In the genomic region with DNA sequence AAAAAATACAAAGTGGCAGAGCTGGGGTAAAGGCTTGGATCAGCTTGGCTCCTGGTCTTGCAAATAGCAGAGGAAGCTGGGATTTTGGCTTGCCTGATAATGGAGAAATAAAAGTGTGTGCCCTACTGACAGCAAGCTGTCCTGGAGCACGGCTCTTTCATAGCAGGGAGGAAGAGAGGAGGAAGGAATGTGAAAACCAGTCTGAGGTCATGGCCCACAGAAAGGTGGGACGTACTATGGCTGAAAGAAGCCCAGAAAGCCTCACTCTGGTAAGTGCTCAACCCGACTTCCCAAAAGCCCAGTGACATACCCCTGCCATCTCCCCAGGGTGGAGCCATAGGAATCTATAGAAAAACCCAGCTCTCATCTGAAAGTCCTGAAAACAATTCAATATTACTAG, we compare ENCODE assay signal across 1 cellular context.
TF ChIP-seq lines count a peak whose summit lies in the region.

No MANE protein-coding gene starts in this region.

TF ChIP-seq in WTC11, 78 proteins besides CTCF, POLR2A, EP300 and RAD21:
- TF ChIP-seq TEAD4 (CRISPR knock-in tag; IDR thresholded peaks at IDR 0.05) (no peak), CREB1 (CRISPR knock-in tag; IDR thresholded peaks at IDR 0.05) (no peak), NFYB (CRISPR knock-in tag; conservative IDR thresholded peaks at IDR 0.05; ENCODE audit: low read depth) (no peak), ZNF263 (CRISPR knock-in tag; IDR thresholded peaks at IDR 0.05; ENCODE audit: low read depth) (no peak), SMAD4 (CRISPR knock-in tag; IDR thresholded peaks at IDR 0.05) (no peak), ZNF219 (CRISPR knock-in tag; IDR thresholded peaks at IDR 0.05; ENCODE audit: borderline replicate concordance) (no peak), ZBTB21 (CRISPR knock-in tag; IDR thresholded peaks at IDR 0.05; ENCODE audit: borderline replicate concordance) (no peak), JUN (CRISPR knock-in tag; IDR thresholded peaks at IDR 0.05) (no peak)
- TF ChIP-seq, protein P1, sequence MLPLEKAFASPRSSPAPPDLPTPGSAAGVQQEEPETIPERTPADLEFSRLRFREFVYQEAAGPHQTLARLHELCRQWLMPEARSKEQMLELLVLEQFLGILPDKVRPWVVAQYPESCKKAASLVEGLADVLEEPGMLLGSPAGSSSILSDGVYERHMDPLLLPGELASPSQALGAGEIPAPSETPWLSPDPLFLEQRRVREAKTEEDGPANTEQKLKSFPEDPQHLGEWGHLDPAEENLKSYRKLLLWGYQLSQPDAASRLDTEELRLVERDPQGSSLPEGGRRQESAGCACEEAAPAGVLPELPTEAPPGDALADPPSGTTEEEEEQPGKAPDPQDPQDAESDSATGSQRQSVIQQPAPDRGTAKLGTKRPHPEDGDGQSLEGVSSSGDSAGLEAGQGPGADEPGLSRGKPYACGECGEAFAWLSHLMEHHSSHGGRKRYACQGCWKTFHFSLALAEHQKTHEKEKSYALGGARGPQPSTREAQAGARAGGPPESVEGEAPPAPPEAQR (CRISPR knock-in tag; IDR thresholded peaks at IDR 0.05): no peak
- TF ChIP-seq, protein P2, sequence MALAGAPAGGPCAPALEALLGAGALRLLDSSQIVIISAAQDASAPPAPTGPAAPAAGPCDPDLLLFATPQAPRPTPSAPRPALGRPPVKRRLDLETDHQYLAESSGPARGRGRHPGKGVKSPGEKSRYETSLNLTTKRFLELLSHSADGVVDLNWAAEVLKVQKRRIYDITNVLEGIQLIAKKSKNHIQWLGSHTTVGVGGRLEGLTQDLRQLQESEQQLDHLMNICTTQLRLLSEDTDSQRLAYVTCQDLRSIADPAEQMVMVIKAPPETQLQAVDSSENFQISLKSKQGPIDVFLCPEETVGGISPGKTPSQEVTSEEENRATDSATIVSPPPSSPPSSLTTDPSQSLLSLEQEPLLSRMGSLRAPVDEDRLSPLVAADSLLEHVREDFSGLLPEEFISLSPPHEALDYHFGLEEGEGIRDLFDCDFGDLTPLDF (CRISPR knock-in tag; IDR thresholded peaks at IDR 0.05): no peak
- TF ChIP-seq, protein P3, sequence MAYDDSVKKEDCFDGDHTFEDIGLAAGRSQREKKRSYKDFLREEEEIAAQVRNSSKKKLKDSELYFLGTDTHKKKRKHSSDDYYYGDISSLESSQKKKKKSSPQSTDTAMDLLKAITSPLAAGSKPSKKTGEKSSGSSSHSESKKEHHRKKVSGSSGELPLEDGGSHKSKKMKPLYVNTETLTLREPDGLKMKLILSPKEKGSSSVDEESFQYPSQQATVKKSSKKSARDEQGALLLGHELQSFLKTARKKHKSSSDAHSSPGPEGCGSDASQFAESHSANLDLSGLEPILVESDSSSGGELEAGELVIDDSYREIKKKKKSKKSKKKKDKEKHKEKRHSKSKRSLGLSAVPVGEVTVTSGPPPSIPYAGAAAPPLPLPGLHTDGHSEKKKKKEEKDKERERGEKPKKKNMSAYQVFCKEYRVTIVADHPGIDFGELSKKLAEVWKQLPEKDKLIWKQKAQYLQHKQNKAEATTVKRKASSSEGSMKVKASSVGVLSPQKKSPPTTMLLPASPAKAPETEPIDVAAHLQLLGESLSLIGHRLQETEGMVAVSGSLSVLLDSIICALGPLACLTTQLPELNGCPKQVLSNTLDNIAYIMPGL (CRISPR knock-in tag; IDR thresholded peaks at IDR 0.05): no peak
- TF ChIP-seq, protein P4, sequence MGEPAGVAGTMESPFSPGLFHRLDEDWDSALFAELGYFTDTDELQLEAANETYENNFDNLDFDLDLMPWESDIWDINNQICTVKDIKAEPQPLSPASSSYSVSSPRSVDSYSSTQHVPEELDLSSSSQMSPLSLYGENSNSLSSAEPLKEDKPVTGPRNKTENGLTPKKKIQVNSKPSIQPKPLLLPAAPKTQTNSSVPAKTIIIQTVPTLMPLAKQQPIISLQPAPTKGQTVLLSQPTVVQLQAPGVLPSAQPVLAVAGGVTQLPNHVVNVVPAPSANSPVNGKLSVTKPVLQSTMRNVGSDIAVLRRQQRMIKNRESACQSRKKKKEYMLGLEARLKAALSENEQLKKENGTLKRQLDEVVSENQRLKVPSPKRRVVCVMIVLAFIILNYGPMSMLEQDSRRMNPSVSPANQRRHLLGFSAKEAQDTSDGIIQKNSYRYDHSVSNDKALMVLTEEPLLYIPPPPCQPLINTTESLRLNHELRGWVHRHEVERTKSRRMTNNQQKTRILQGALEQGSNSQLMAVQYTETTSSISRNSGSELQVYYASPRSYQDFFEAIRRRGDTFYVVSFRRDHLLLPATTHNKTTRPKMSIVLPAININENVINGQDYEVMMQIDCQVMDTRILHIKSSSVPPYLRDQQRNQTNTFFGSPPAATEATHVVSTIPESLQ (CRISPR knock-in tag; IDR thresholded peaks at IDR 0.05): no peak
- TF ChIP-seq, protein P5, sequence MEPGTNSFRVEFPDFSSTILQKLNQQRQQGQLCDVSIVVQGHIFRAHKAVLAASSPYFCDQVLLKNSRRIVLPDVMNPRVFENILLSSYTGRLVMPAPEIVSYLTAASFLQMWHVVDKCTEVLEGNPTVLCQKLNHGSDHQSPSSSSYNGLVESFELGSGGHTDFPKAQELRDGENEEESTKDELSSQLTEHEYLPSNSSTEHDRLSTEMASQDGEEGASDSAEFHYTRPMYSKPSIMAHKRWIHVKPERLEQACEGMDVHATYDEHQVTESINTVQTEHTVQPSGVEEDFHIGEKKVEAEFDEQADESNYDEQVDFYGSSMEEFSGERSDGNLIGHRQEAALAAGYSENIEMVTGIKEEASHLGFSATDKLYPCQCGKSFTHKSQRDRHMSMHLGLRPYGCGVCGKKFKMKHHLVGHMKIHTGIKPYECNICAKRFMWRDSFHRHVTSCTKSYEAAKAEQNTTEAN (CRISPR knock-in tag; IDR thresholded peaks at IDR 0.05): no peak
- TF ChIP-seq, protein P6, sequence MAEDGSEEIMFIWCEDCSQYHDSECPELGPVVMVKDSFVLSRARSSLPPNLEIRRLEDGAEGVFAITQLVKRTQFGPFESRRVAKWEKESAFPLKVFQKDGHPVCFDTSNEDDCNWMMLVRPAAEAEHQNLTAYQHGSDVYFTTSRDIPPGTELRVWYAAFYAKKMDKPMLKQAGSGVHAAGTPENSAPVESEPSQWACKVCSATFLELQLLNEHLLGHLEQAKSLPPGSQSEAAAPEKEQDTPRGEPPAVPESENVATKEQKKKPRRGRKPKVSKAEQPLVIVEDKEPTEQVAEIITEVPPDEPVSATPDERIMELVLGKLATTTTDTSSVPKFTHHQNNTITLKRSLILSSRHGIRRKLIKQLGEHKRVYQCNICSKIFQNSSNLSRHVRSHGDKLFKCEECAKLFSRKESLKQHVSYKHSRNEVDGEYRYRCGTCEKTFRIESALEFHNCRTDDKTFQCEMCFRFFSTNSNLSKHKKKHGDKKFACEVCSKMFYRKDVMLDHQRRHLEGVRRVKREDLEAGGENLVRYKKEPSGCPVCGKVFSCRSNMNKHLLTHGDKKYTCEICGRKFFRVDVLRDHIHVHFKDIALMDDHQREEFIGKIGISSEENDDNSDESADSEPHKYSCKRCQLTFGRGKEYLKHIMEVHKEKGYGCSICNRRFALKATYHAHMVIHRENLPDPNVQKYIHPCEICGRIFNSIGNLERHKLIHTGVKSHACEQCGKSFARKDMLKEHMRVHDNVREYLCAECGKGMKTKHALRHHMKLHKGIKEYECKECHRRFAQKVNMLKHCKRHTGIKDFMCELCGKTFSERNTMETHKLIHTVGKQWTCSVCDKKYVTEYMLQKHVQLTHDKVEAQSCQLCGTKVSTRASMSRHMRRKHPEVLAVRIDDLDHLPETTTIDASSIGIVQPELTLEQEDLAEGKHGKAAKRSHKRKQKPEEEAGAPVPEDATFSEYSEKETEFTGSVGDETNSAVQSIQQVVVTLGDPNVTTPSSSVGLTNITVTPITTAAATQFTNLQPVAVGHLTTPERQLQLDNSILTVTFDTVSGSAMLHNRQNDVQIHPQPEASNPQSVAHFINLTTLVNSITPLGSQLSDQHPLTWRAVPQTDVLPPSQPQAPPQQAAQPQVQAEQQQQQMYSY (CRISPR knock-in tag; IDR thresholded peaks at IDR 0.05): no peak
- TF ChIP-seq, protein P7, sequence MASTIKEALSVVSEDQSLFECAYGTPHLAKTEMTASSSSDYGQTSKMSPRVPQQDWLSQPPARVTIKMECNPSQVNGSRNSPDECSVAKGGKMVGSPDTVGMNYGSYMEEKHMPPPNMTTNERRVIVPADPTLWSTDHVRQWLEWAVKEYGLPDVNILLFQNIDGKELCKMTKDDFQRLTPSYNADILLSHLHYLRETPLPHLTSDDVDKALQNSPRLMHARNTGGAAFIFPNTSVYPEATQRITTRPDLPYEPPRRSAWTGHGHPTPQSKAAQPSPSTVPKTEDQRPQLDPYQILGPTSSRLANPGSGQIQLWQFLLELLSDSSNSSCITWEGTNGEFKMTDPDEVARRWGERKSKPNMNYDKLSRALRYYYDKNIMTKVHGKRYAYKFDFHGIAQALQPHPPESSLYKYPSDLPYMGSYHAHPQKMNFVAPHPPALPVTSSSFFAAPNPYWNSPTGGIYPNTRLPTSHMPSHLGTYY (CRISPR knock-in tag; IDR thresholded peaks at IDR 0.05): no peak
